Comparison of ENCODE assay signal across 22 cellular contexts in the genomic region with DNA sequence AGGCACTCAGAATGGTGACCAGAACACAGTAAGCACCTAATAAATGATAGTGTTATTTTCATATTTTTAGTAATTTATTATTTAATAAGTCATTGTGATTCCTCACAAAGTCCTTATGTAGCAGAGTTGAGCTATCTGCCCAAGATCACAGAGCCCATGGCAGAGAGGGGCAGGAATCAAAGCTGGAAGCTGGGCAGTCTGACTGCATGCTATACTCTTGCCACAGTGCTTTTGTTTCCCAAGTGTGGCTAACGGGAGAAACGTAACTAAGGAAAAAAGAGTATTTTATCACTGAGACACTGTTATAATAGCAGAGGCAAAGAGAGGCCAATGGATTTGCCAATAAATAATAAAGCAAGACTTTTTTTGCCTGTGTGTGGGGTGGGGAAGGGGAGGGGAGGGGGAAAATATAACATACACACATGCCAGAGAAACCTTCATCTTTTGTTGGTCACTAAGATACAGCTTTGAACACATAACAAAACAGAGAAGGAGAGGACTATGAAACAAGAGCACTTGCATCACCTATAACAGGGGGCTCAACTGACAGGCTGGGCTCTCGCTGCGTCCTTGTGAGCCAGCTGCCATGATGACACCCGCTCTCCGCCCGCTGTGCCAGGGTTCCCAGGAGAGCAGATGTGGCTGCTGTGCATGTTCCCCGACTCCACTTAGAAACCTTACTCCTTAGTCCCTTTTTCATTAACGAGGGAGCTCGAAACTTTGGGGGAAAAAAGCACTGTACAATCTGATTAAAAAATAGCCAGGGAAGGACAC. TPM values are rescaled to one million over a fixed set of nuclear protein-coding genes. Genes with fewer than 3 reads are reported as not detected.
DNase-seq lines count a peak whose midpoint lies in the region; ATAC-seq and TF ChIP-seq lines count a peak whose summit lies in the region.
"Had no signal": no experiment of that assay in that cellular context is flagged by ENCODE, and none has a peak within 500 bp of the region (broad histone marks: within the 10 kb centered on the region; RNA-seq: fewer than 3 reads in every experiment).

No MANE protein-coding gene starts in this region.

- DNase-seq in NCI-H2171 (lab: John Stamatoyannopoulos, UW) (peak; percentile 45), T-helper 17 cell (no peak), left cardiac atrium (peak; percentile 37), progenitor cell of endocrine pancreas (ENCODE audit: low spot score, unreplicated experiment) (no peak), NCI-H345 (lab: John Stamatoyannopoulos, UW) (no peak), OCI-M2 (lab: John Stamatoyannopoulos, UW; ENCODE audit: unreplicated experiment) (no peak)
- no peak for DNase-seq in activated CD4-positive, alpha-beta T cell treated with anti-CD3 and anti-CD28 coated beads, Interleukin-2, amount 10 ng/mL, durations not matched to agents 7 days and 5 days
- DNase-seq: anterior cingulate cortex; CD8-positive, alpha-beta T cell; cerebellar nuclear complex; effector CD8-positive, alpha-beta T cell; GF-D8; head of caudate nucleus; HFFc6; Kasumi-1; NCI-H1048; NCI-H187 treated with DMSO at 0.1 percent for 48 hours; NCI-H524; stimulated activated CD4-positive, alpha-beta T cell treated with anti-CD3 and anti-CD28 coated beads, Interleukin-1b, Interleukin-23, amount 100 ng/mL, for 48 hours; stimulated activated naive CD8-positive, alpha-beta T cell treated with anti-CD3 and anti-CD28 coated beads, Interleukin-15, Interleukin-2, amounts not matched to agents 100 U/mL and 50 U/mL, for 24 hours; transverse colon had no signal

- intact Hi-C loops in left cardiac atrium (cut with DNase I) = no loop called here

- H3K4me3 Mint-ChIP-seq in T-helper 17 cell (no peak overlapping the region), progenitor cell of endocrine pancreas (ENCODE audit: low read depth) (no peak overlapping the region)
- no peak overlapping the region for H3K4me3 Mint-ChIP-seq in activated CD4-positive, alpha-beta T cell treated with anti-CD3 and anti-CD28 coated beads, Interleukin-2, amount 10 ng/mL, durations not matched to agents 7 days and 5 days
- H3K4me3 Mint-ChIP-seq: CD8-positive, alpha-beta T cell; HFFc6 had no signal

- CTCF ChIA-PET in activated CD4-positive, alpha-beta T cell treated with anti-CD3 and anti-CD28 coated beads, Interleukin-2, amount 10 ng/mL, durations not matched to agents 7 days and 5 days (lab: Charles Lee) = interaction anchor here (0.9 to 1.4 kb wide), 3 partner anchors 9 to 128 kb away, joined by 3 read pairs; a partner anchor contains a TSS

- H3K36me3 Mint-ChIP-seq in T-helper 17 cell (ENCODE audit: low read depth) = peaks cover 8% of the 10 kb centered on the region
- peaks cover 30% of the 10 kb centered on the region for H3K36me3 Mint-ChIP-seq in progenitor cell of endocrine pancreas (ENCODE audit: insufficient read depth)
- peaks cover 74% of the 10 kb centered on the region for H3K36me3 Mint-ChIP-seq in activated CD4-positive, alpha-beta T cell treated with anti-CD3 and anti-CD28 coated beads, Interleukin-2, amount 10 ng/mL, durations not matched to agents 7 days and 5 days (ENCODE audit: low read depth)

- no peaks in the 10 kb centered on the region for H3K9me3 Mint-ChIP-seq in progenitor cell of endocrine pancreas (ENCODE audit: low read depth)
- H3K9me3 Mint-ChIP-seq in activated CD4-positive, alpha-beta T cell treated with anti-CD3 and anti-CD28 coated beads, Interleukin-2, amount 10 ng/mL, durations not matched to agents 7 days and 5 days = no peaks in the 10 kb centered on the region
- H3K9me3 Mint-ChIP-seq: CD8-positive, alpha-beta T cell; HFFc6 had no signal

- peak overlapping the region; percentile 39 for H3K27ac Mint-ChIP-seq in T-helper 17 cell
- H3K27ac Mint-ChIP-seq in progenitor cell of endocrine pancreas = peak overlapping the region; percentile 1
- H3K27ac Mint-ChIP-seq in activated CD4-positive, alpha-beta T cell treated with anti-CD3 and anti-CD28 coated beads, Interleukin-2, amount 10 ng/mL, durations not matched to agents 7 days and 5 days = no peak overlapping the region

- ATAC-seq in T-helper 17 cell (no peak), left cardiac atrium (peak; percentile 67 to 79)
- ATAC-seq: CD8-positive, alpha-beta T cell; left lobe of liver; stimulated activated naive CD8-positive, alpha-beta T cell treated with anti-CD3 and anti-CD28 coated beads, Interleukin-15, Interleukin-2, amounts not matched to agents 100 U/mL and 50 U/mL, for 24 hours had no signal

- H3K4me1 Mint-ChIP-seq in T-helper 17 cell (peaks cover 15% of the 10 kb centered on the region), progenitor cell of endocrine pancreas (ENCODE audit: low read depth) (peaks cover 6% of the 10 kb centered on the region)
- H3K4me1 Mint-ChIP-seq in activated CD4-positive, alpha-beta T cell treated with anti-CD3 and anti-CD28 coated beads, Interleukin-2, amount 10 ng/mL, durations not matched to agents 7 days and 5 days = peaks cover 25% of the 10 kb centered on the region

- POLR2A ChIA-PET in activated CD4-positive, alpha-beta T cell treated with anti-CD3 and anti-CD28 coated beads, Interleukin-2, amount 10 ng/mL, durations not matched to agents 7 days and 5 days (lab: Charles Lee) = no interaction called here

- no peak for TF ChIP-seq CTCF in progenitor cell of endocrine pancreas (IDR thresholded peaks at IDR 0.05; ENCODE audit: unreplicated experiment)

- no peaks in the 10 kb centered on the region for H3K9me3 ChIP-seq in T-helper 17 cell (ENCODE audit: control insufficient read depth, low read length, poor library complexity, severe bottlenecking)
- H3K9me3 ChIP-seq: transverse colon had no signal

- no peaks in the 10 kb centered on the region for H3K27me3 Mint-ChIP-seq in T-helper 17 cell
- H3K27me3 Mint-ChIP-seq in progenitor cell of endocrine pancreas = no peaks in the 10 kb centered on the region
- H3K27me3 Mint-ChIP-seq in activated CD4-positive, alpha-beta T cell treated with anti-CD3 and anti-CD28 coated beads, Interleukin-2, amount 10 ng/mL, durations not matched to agents 7 days and 5 days = no peaks in the 10 kb centered on the region

RNA-seq across cellular contexts. Expression of a gene that starts 10.1 kb away (rescaled TPM):
- total RNA-seq in T-helper 17 cell = 10 to 100 TPM; 52.7 to 54.3 TPM
- total RNA-seq in left cardiac atrium = 10 to 100 TPM; 30.6 to 32.3 TPM
- total RNA-seq in progenitor cell of endocrine pancreas = 99.9 and 101 TPM in 2 replicates
- 10 to 100 TPM; 64.8 to 70.4 TPM for total RNA-seq in activated CD4-positive, alpha-beta T cell treated with anti-CD3 and anti-CD28 coated beads, Interleukin-2, amount 10 ng/mL, durations not matched to agents 7 days and 5 days

RNA-seq across cellular contexts. Expression of a gene that starts 58.7 kb away (rescaled TPM):
- 100 to 1,000 TPM; 121 to 195 TPM for total RNA-seq in T-helper 17 cell
- total RNA-seq in left cardiac atrium = 10 to 100 TPM; 31.6 to 32.0 TPM
- 45.9 and 52.4 TPM in 2 replicates for total RNA-seq in progenitor cell of endocrine pancreas
- 10 to 100 TPM; 40.7 to 46.7 TPM for total RNA-seq in activated CD4-positive, alpha-beta T cell treated with anti-CD3 and anti-CD28 coated beads, Interleukin-2, amount 10 ng/mL, durations not matched to agents 7 days and 5 days

Comparison
In these comparisons a context has a peak if more than half of its experiments do, and no peak if none do; other contexts are left out.
1. DNase-seq: peak in NCI-H2171 (single experiment) and left cardiac atrium (single experiment); none in T-helper 17 cell (0 of 3), progenitor cell of endocrine pancreas (single experiment), NCI-H345 (single experiment), activated CD4-positive, alpha-beta T cell treated with anti-CD3 and anti-CD28 coated beads, Interleukin-2, amount 10 ng/mL, durations not matched to agents 7 days and 5 days (single experiment) and OCI-M2 (single experiment).